Comparison of ENCODE assay signal across 1 cellular context in genomic region chr4:36222702-36223101, GRCh38.
TF ChIP-seq lines count a peak whose summit lies in the region.

No MANE protein-coding gene starts in this region.

TF ChIP-seq in GM12878, 131 proteins besides CTCF, POLR2A, EP300 and RAD21 (continued from another document):
- TF ChIP-seq, protein P1, sequence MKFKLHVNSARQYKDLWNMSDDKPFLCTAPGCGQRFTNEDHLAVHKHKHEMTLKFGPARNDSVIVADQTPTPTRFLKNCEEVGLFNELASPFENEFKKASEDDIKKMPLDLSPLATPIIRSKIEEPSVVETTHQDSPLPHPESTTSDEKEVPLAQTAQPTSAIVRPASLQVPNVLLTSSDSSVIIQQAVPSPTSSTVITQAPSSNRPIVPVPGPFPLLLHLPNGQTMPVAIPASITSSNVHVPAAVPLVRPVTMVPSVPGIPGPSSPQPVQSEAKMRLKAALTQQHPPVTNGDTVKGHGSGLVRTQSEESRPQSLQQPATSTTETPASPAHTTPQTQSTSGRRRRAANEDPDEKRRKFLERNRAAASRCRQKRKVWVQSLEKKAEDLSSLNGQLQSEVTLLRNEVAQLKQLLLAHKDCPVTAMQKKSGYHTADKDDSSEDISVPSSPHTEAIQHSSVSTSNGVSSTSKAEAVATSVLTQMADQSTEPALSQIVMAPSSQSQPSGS (IDR thresholded peaks at IDR 0.05; ENCODE audit: low read length), result no peak
TF ChIP-seq in GM12878: peak in this region for 1.
